Comparison of ENCODE assay signal across 1 cellular context in genomic region chr2:95345415-95346235, GRCh38.
TF ChIP-seq lines count a peak whose summit lies in the region.

No MANE protein-coding gene starts in this region.

TF ChIP-seq in HepG2, 621 proteins besides CTCF, POLR2A, EP300 and RAD21 (continued from another document and continues in another):
- TF ChIP-seq ZNF574 (CRISPR knock-in tag; IDR thresholded peaks at IDR 0.05) (no peak), GPBP1L1 (CRISPR knock-in tag; IDR thresholded peaks at IDR 0.05) (no peak), PAF1 (CRISPR knock-in tag; IDR thresholded peaks at IDR 0.05) (no peak), GPN1 (CRISPR knock-in tag; IDR thresholded peaks at IDR 0.05; ENCODE audit: borderline replicate concordance) (no peak), RNF2 (conservative IDR thresholded peaks at IDR 0.05; ENCODE audit: low read depth) (0 out of 2 replicates have a peak, but pooled peaks have one; percentile 43), ATF7-NPFF (CRISPR knock-in tag; IDR thresholded peaks at IDR 0.05; ENCODE audit: low read depth) (no peak; the same call in 1 of the 2 replicates), ZNF770 (CRISPR knock-in tag; IDR thresholded peaks at IDR 0.05) (no peak), IRF9 (CRISPR knock-in tag; IDR thresholded peaks at IDR 0.05; ENCODE audit: borderline replicate concordance) (no peak), ZNF225 (CRISPR knock-in tag; IDR thresholded peaks at IDR 0.05) (peak; percentile 62; the same call in 1 of the 2 replicates), ZNF383 (CRISPR knock-in tag; IDR thresholded peaks at IDR 0.05; ENCODE audit: borderline replicate concordance) (no peak), ELF3 (CRISPR knock-in tag; IDR thresholded peaks at IDR 0.05) (0 out of 2 replicates have a peak, but pooled peaks have one; percentile 34), NONO (IDR thresholded peaks at IDR 0.05) (no peak), NONO (CRISPR knock-in tag; conservative IDR thresholded peaks at IDR 0.05) (no peak; the same call in 1 of the 2 replicates), ZNF713 (CRISPR knock-in tag; IDR thresholded peaks at IDR 0.05) (no peak), ZNF317 (CRISPR knock-in tag; IDR thresholded peaks at IDR 0.05) (no peak), POLR2AphosphoS2 (IDR thresholded peaks at IDR 0.05; ENCODE audit: low read depth, low read length) (no peak), ZNF883 (CRISPR knock-in tag; IDR thresholded peaks at IDR 0.05; ENCODE audit: not compliant biosample characterization) (peak; percentile 88), YEATS2 (CRISPR knock-in tag; IDR thresholded peaks at IDR 0.05; ENCODE audit: borderline replicate concordance) (no peak), ARID4A (CRISPR knock-in tag; IDR thresholded peaks at IDR 0.05; ENCODE audit: borderline replicate concordance) (peak; percentile 27; the same call in 1 of the 2 replicates), GABPA (IDR thresholded peaks at IDR 0.05; ENCODE audit: low read depth, low read length) (no peak), GABPA (CRISPR knock-in tag; IDR thresholded peaks at IDR 0.05; ENCODE audit: low read depth) (no peak), SOX13 (IDR thresholded peaks at IDR 0.05) (no peak), SOX13 (CRISPR knock-in tag; conservative IDR thresholded peaks at IDR 0.05 in 1 of 2, IDR thresholded peaks at IDR 0.05 in 1 of 2) (no peak), ZNF577 (CRISPR knock-in tag; IDR thresholded peaks at IDR 0.05; ENCODE audit: borderline replicate concordance, low read depth) (no peak), ZNF350 (CRISPR knock-in tag; IDR thresholded peaks at IDR 0.05; ENCODE audit: borderline replicate concordance, low read depth) (peak; percentile 55; the same call in 1 of the 2 replicates), ZNF552 (CRISPR knock-in tag; IDR thresholded peaks at IDR 0.05; ENCODE audit: borderline replicate concordance) (no peak), XRCC5 (optimal IDR thresholded peaks at IDR 0.05; ENCODE audit: low read length) (peak; percentile 74), RFX5 (IDR thresholded peaks at IDR 0.05; ENCODE audit: low read depth, low read length) (no peak), ZNF775 (CRISPR knock-in tag; IDR thresholded peaks at IDR 0.05; ENCODE audit: borderline replicate concordance) (no peak), SRSF9 (IDR thresholded peaks at IDR 0.05; ENCODE audit: borderline replicate concordance, insufficient read depth, low read depth, low read length, poor library complexity, severe bottlenecking) (no peak), GMEB1 (CRISPR knock-in tag; IDR thresholded peaks at IDR 0.05; ENCODE audit: borderline replicate concordance) (0 out of 2 replicates have a peak, but pooled peaks have one; percentile 37), HOXA3 (CRISPR knock-in tag; IDR thresholded peaks at IDR 0.05) (no peak), PTBP1 (IDR thresholded peaks at IDR 0.05; ENCODE audit: low read depth, low read length, poor library complexity, severe bottlenecking) (peak; percentile 20), ZNF772 (CRISPR knock-in tag; IDR thresholded peaks at IDR 0.05) (peak; percentile 40; the same call in 1 of the 2 replicates), ZNF678 (CRISPR knock-in tag; IDR thresholded peaks at IDR 0.05) (no peak), ZNF703 (CRISPR knock-in tag; IDR thresholded peaks at IDR 0.05; ENCODE audit: borderline replicate concordance) (no peak), THAP9 (CRISPR knock-in tag; IDR thresholded peaks at IDR 0.05; ENCODE audit: borderline replicate concordance) (peak; percentile 24; the same call in 1 of the 2 replicates), SMAD9 (CRISPR knock-in tag; IDR thresholded peaks at IDR 0.05) (no peak)
- TF ChIP-seq, protein P1, sequence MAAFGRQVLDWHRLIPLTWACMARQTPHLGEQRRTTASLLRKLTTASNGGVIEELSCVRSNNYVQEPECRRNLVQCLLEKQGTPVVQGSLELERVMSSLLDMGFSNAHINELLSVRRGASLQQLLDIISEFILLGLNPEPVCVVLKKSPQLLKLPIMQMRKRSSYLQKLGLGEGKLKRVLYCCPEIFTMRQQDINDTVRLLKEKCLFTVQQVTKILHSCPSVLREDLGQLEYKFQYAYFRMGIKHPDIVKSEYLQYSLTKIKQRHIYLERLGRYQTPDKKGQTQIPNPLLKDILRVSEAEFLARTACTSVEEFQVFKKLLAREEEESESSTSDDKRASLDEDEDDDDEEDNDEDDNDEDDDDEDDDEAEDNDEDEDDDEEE (CRISPR knock-in tag; IDR thresholded peaks at IDR 0.05), result peak; percentile 75; the same call in 1 of the 2 replicates
- TF ChIP-seq, protein P2, sequence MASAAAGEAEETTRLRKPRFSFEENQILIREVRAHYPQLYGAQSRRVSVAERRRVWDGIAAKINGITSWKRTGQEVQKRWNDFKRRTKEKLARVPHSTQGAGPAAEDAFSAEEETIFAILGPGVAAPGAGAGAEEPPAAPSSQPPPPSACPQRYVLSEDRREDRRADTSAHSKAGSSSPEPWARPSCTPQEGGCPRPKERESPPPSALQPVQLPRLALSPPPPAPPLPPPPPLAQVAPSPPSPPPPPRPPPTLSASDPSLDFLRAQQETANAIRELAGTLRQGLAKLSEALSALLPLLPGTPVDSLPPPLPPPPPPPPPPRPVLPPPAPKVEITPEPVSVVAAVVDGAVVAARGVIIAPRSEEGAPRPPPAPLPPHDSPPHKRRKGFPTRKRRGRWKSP (CRISPR knock-in tag; IDR thresholded peaks at IDR 0.05), result peak; percentile 72; the same call in 1 of the 2 replicates
- TF ChIP-seq, protein P3, sequence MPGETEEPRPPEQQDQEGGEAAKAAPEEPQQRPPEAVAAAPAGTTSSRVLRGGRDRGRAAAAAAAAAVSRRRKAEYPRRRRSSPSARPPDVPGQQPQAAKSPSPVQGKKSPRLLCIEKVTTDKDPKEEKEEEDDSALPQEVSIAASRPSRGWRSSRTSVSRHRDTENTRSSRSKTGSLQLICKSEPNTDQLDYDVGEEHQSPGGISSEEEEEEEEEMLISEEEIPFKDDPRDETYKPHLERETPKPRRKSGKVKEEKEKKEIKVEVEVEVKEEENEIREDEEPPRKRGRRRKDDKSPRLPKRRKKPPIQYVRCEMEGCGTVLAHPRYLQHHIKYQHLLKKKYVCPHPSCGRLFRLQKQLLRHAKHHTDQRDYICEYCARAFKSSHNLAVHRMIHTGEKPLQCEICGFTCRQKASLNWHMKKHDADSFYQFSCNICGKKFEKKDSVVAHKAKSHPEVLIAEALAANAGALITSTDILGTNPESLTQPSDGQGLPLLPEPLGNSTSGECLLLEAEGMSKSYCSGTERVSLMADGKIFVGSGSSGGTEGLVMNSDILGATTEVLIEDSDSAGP (CRISPR knock-in tag; IDR thresholded peaks at IDR 0.05; ENCODE audit: borderline replicate concordance), result peak; percentile 69; the same call in 1 of the 2 replicates
